ENCODE assay signal across 12 cellular contexts in genomic region chr14:96056509-96057422, GRCh38. TPM values are rescaled to one million over a fixed set of nuclear protein-coding genes. Genes with fewer than 3 reads are reported as not detected.
DNase-seq lines count a peak whose midpoint lies in the region; ATAC-seq and TF ChIP-seq lines count a peak whose summit lies in the region.
"Had no signal": no experiment of that assay in that cellular context is flagged by ENCODE, and none has a peak within 500 bp of the region (broad histone marks: within the 10 kb centered on the region; RNA-seq: fewer than 3 reads in every experiment).

No MANE protein-coding gene starts in this region.

- no peaks in the 10 kb centered on the region for H3K9me3 ChIP-seq in HAP-1
- H3K9me3 ChIP-seq: adrenal gland, uterus had no signal

- H3K36me3 Mint-ChIP-seq in WTC11, result no peaks in the 10 kb centered on the region

- no peaks in the 10 kb centered on the region for H3K27me3 ChIP-seq in HAP-1 (ENCODE audit: low read depth)
- H3K27me3 ChIP-seq: adrenal gland, uterus had no signal

- in situ Hi-C loops in HAP-1 (cut with MboI; ENCODE audit: low sequenced_read_pairs), result no loop called here

- POLR2A ChIA-PET in WTC11 (lab: Charles Lee), result no interaction called here

- ATAC-seq in WTC11 (peak; percentile 32; the same call in 1 of the 2 replicates), GM21381 (IDR thresholded peaks at IDR 0.05; ENCODE audit: unreplicated experiment) (no peak)

- TF ChIP-seq CTCF in WTC11 (IDR thresholded peaks at IDR 0.05) (no peak), coronary artery (IDR thresholded peaks at IDR 0.05) (no peak)

- no peaks in the 10 kb centered on the region for H3K9me3 Mint-ChIP-seq in WTC11

- no peak overlapping the region for H3K4me3 Mint-ChIP-seq in WTC11

- DNase-seq in NCI-H510A treated with DMSO at 0.1 percent for 48 hours (lab: John Stamatoyannopoulos, UW), result peak; percentile 34
- DNase-seq in NCI-H510A (lab: John Stamatoyannopoulos, UW), result no peak
- peak; percentile 59 to 77 for DNase-seq in HAP-1 (ENCODE audit: low spot score in 2 of 2)
- peak; percentile 42 for DNase-seq in WTC11 (ENCODE audit: low spot score)
- DNase-seq in mesenteric fat pad (ENCODE audit: low spot score), result peak; percentile 41
- DNase-seq in coronary artery (ENCODE audit: low spot score), result no peak
- no peak for DNase-seq in activated CD4-positive, CD25-positive, alpha-beta regulatory T cell treated with anti-CD3 and anti-CD28 coated beads, Interleukin-2, amount 50 U/mL, for 72 hours
- DNase-seq: NCI-H1930, uterus had no signal

- no peaks in the 10 kb centered on the region for H3K36me3 ChIP-seq in HAP-1 (replicated peaks)
- H3K36me3 ChIP-seq: adrenal gland, uterus had no signal

- no peaks in the 10 kb centered on the region for H3K27me3 Mint-ChIP-seq in WTC11 (ENCODE audit: low read depth)

- H3K27ac ChIP-seq in coronary artery, result no peak overlapping the region
- H3K27ac ChIP-seq: epithelial cell of prostate had no signal

- no peak overlapping the region for H3K27ac Mint-ChIP-seq in WTC11

- H3K4me1 Mint-ChIP-seq in WTC11, result peaks cover 4% of the 10 kb centered on the region; the same call in 1 of the 2 replicates

- CTCF ChIA-PET in WTC11 (lab: Charles Lee), result interaction anchor here (0.9 to 4.4 kb wide), 18 partner anchors 10 to 497 kb away, joined by 3 to 61 read pairs (median 4); no protein-coding TSS in a partner anchor

- H3K4me1 ChIP-seq in HAP-1, result peaks cover 8% of the 10 kb centered on the region

- H3K4me3 ChIP-seq in HAP-1 (no peak overlapping the region), coronary artery (no peak overlapping the region)
- H3K4me3 ChIP-seq: adrenal gland, uterus had no signal

TF ChIP-seq in WTC11, 78 proteins besides CTCF, POLR2A, EP300 and RAD21:
- TF ChIP-seq ZNF121 (CRISPR knock-in tag; IDR thresholded peaks at IDR 0.05) (no peak), ZNF423 (CRISPR knock-in tag; IDR thresholded peaks at IDR 0.05) (no peak), ZNF263 (CRISPR knock-in tag; IDR thresholded peaks at IDR 0.05; ENCODE audit: low read depth) (no peak), CREM (CRISPR knock-in tag; IDR thresholded peaks at IDR 0.05) (no peak), NR1H2 (CRISPR knock-in tag; IDR thresholded peaks at IDR 0.05) (no peak), GTF2I (CRISPR knock-in tag; conservative IDR thresholded peaks at IDR 0.05) (no peak), ZNF396 (CRISPR knock-in tag; IDR thresholded peaks at IDR 0.05; ENCODE audit: borderline replicate concordance) (no peak), TEAD1 (CRISPR knock-in tag; IDR thresholded peaks at IDR 0.05) (no peak), OVOL2 (CRISPR knock-in tag; IDR thresholded peaks at IDR 0.05; ENCODE audit: borderline replicate concordance) (no peak), SOX15 (CRISPR knock-in tag; IDR thresholded peaks at IDR 0.05) (no peak), SMAD4 (CRISPR knock-in tag; IDR thresholded peaks at IDR 0.05) (no peak), NFATC4 (CRISPR knock-in tag; IDR thresholded peaks at IDR 0.05) (no peak), NFE2L1 (CRISPR knock-in tag; IDR thresholded peaks at IDR 0.05) (no peak), AR (CRISPR knock-in tag; IDR thresholded peaks at IDR 0.05) (no peak), ZNF532 (CRISPR knock-in tag; IDR thresholded peaks at IDR 0.05; ENCODE audit: borderline replicate concordance) (no peak), RORB (CRISPR knock-in tag; IDR thresholded peaks at IDR 0.05) (no peak)

RNA-seq across cellular contexts. Expression of gene C14orf132, which starts 17.6 kb away (rescaled TPM):
- 14.1 to 17.6 TPM (median 16.0 TPM) in 3 replicates for total RNA-seq in WTC11 (2021)
- total RNA-seq in mesenteric fat pad, result 2.7 TPM

Comparison
In these comparisons a context has a peak if more than half of its experiments do, and no peak if none do; other contexts are left out.
1. DNase-seq: peak in NCI-H510A treated with DMSO at 0.1 percent for 48 hours (single experiment), HAP-1 (2 of 2), WTC11 (single experiment) and mesenteric fat pad (single experiment); none in NCI-H510A (single experiment), coronary artery (single experiment) and activated CD4-positive, CD25-positive, alpha-beta regulatory T cell treated with anti-CD3 and anti-CD28 coated beads, Interleukin-2, amount 50 U/mL, for 72 hours (single experiment).